ENCODE assay signal across 30 cellular contexts in genomic region chr3:163560459-163560858, GRCh38.
"Had no signal": no experiment of that assay in that cellular context is flagged by ENCODE, and none has a peak within 500 bp of the region (broad histone marks: within the 10 kb centered on the region; RNA-seq: fewer than 3 reads in every experiment).

No MANE protein-coding gene starts in this region.

- H3K27me3 Mint-ChIP-seq: activated CD4-positive, alpha-beta T cell treated with anti-CD3 and anti-CD28 coated beads, Interleukin-2, amount 10 ng/mL, durations not matched to agents 7 days and 5 days; activated CD8-positive, alpha-beta T cell treated with anti-CD3 and anti-CD28 coated beads for 36 hours; activated naive CD4-positive, alpha-beta T cell treated with anti-CD3 and anti-CD28 coated beads, Interleukin-2, amount 50 U/mL, for 24 hours; activated naive CD8-positive, alpha-beta T cell treated with anti-CD3 and anti-CD28 coated beads for 36 hours; activated naive CD8-positive, alpha-beta T cell treated with anti-CD3 and anti-CD28 coated beads, Interleukin-2, amount 50 U/mL, for 24 hours; activated T-helper 17 cell treated with anti-CD3 and anti-CD28 coated beads, Interleukin-2, amount 50 U/mL, for 72 hours; brain had no signal

- DNase-seq: activated CD4-positive, alpha-beta T cell treated with anti-CD3 and anti-CD28 coated beads for 1 hour; activated CD4-positive, alpha-beta T cell treated with anti-CD3 and anti-CD28 coated beads for 4 hours; activated CD4-positive, alpha-beta T cell treated with anti-CD3 and anti-CD28 coated beads, Interleukin-2, amount 10 ng/mL, durations not matched to agents 7 days and 5 days; activated CD4-positive, alpha-beta T cell treated with anti-CD3 and anti-CD28 coated beads, Interleukin-2, amount 50 U/mL, for 4 hours; activated CD8-positive, alpha-beta memory T cell treated with anti-CD3 and anti-CD28 coated beads for 24 hours; activated CD8-positive, alpha-beta T cell treated with anti-CD3 and anti-CD28 coated beads for 36 hours; activated effector memory CD4-positive, alpha-beta T cell treated with Interleukin-2 at 50 U/mL for 16 hours; activated gamma-delta T cell treated with Interleukin-2 at 50 U/mL for 16 hours; activated naive CD4-positive, alpha-beta T cell treated with Interleukin-2 at 50 U/mL for 16 hours; activated naive CD8-positive, alpha-beta T cell treated with anti-CD3 and anti-CD28 coated beads for 36 hours; activated naive CD8-positive, alpha-beta T cell treated with anti-CD3 and anti-CD28 coated beads, Interleukin-2, amount 50 U/mL, for 24 hours; activated T-cell treated with anti-CD3 and anti-CD28 coated beads, Interleukin-2, amount 50 U/mL, for 4 hours; adrenal gland; amygdala; aorta; central memory CD4-positive, alpha-beta T cell; cerebellar nuclear complex; colonic mucosa; effector CD8-positive, alpha-beta T cell; esophagus squamous epithelium; foreskin melanocyte; heart right ventricle; T-helper 2 cell had no signal

- H3K27ac ChIP-seq: adrenal gland, breast epithelium, cardiac muscle cell, colonic mucosa, epithelial cell of prostate, esophagus squamous epithelium, gastroesophageal sphincter, heart right ventricle had no signal

- H3K4me3 Mint-ChIP-seq: activated CD4-positive, alpha-beta T cell treated with anti-CD3 and anti-CD28 coated beads, Interleukin-2, amount 10 ng/mL, durations not matched to agents 7 days and 5 days; activated CD8-positive, alpha-beta T cell treated with anti-CD3 and anti-CD28 coated beads for 36 hours; activated naive CD4-positive, alpha-beta T cell treated with anti-CD3 and anti-CD28 coated beads, Interleukin-2, amount 50 U/mL, for 24 hours; activated naive CD8-positive, alpha-beta T cell treated with anti-CD3 and anti-CD28 coated beads for 36 hours; activated naive CD8-positive, alpha-beta T cell treated with anti-CD3 and anti-CD28 coated beads, Interleukin-2, amount 50 U/mL, for 24 hours; activated T-cell treated with anti-CD3 and anti-CD28 coated beads, Interleukin-2, amount 50 U/mL, for 4 hours; activated T-helper 17 cell treated with anti-CD3 and anti-CD28 coated beads, Interleukin-2, amount 50 U/mL, for 72 hours; brain had no signal

- H3K9me3 Mint-ChIP-seq: activated CD4-positive, alpha-beta T cell treated with anti-CD3 and anti-CD28 coated beads, Interleukin-2, amount 10 ng/mL, durations not matched to agents 7 days and 5 days; activated CD8-positive, alpha-beta T cell treated with anti-CD3 and anti-CD28 coated beads for 36 hours; activated naive CD4-positive, alpha-beta T cell treated with anti-CD3 and anti-CD28 coated beads, Interleukin-2, amount 50 U/mL, for 24 hours; activated naive CD8-positive, alpha-beta T cell treated with anti-CD3 and anti-CD28 coated beads, Interleukin-2, amount 50 U/mL, for 24 hours had no signal

- H3K4me3 ChIP-seq: adrenal gland, breast epithelium, cardiac muscle cell, colonic mucosa, esophagus squamous epithelium, gastroesophageal sphincter, heart right ventricle had no signal

- H3K27me3 ChIP-seq: adrenal gland, breast epithelium, cardiac muscle cell, colonic mucosa, esophagus squamous epithelium, gastroesophageal sphincter, heart right ventricle had no signal

- H3K36me3 Mint-ChIP-seq: activated naive CD4-positive, alpha-beta T cell treated with anti-CD3 and anti-CD28 coated beads, Interleukin-2, amount 50 U/mL, for 24 hours; activated naive CD8-positive, alpha-beta T cell treated with anti-CD3 and anti-CD28 coated beads for 36 hours; brain had no signal

- ATAC-seq: activated CD8-positive, alpha-beta T cell treated with anti-CD3 and anti-CD28 coated beads for 36 hours; activated naive CD8-positive, alpha-beta T cell treated with anti-CD3 and anti-CD28 coated beads, Interleukin-2, amount 50 U/mL, for 24 hours; activated T-cell treated with anti-CD3 and anti-CD28 coated beads, Interleukin-2, amount 50 U/mL, for 4 hours; activated T-helper 17 cell treated with anti-CD3 and anti-CD28 coated beads, Interleukin-2, amount 50 U/mL, for 72 hours; gastroesophageal sphincter; heart right ventricle had no signal

- H3K4me1 ChIP-seq: adrenal gland, breast epithelium, colonic mucosa, esophagus squamous epithelium, gastroesophageal sphincter, heart right ventricle had no signal

- H3K27ac Mint-ChIP-seq: activated CD4-positive, alpha-beta T cell treated with anti-CD3 and anti-CD28 coated beads, Interleukin-2, amount 10 ng/mL, durations not matched to agents 7 days and 5 days; activated CD8-positive, alpha-beta T cell treated with anti-CD3 and anti-CD28 coated beads for 36 hours; activated naive CD8-positive, alpha-beta T cell treated with anti-CD3 and anti-CD28 coated beads for 36 hours; activated naive CD8-positive, alpha-beta T cell treated with anti-CD3 and anti-CD28 coated beads, Interleukin-2, amount 50 U/mL, for 24 hours; activated T-helper 17 cell treated with anti-CD3 and anti-CD28 coated beads, Interleukin-2, amount 50 U/mL, for 72 hours; brain had no signal

- H3K36me3 ChIP-seq: adrenal gland, breast epithelium, cardiac muscle cell, colonic mucosa, esophagus squamous epithelium, gastroesophageal sphincter, heart right ventricle had no signal

- H3K9me3 ChIP-seq: adrenal gland, breast epithelium, colonic mucosa, esophagus squamous epithelium, gastroesophageal sphincter had no signal

- H3K4me1 Mint-ChIP-seq: activated CD4-positive, alpha-beta T cell treated with anti-CD3 and anti-CD28 coated beads, Interleukin-2, amount 10 ng/mL, durations not matched to agents 7 days and 5 days; activated naive CD4-positive, alpha-beta T cell treated with anti-CD3 and anti-CD28 coated beads, Interleukin-2, amount 50 U/mL, for 24 hours; activated naive CD8-positive, alpha-beta T cell treated with anti-CD3 and anti-CD28 coated beads for 36 hours; activated naive CD8-positive, alpha-beta T cell treated with anti-CD3 and anti-CD28 coated beads, Interleukin-2, amount 50 U/mL, for 24 hours; activated T-helper 17 cell treated with anti-CD3 and anti-CD28 coated beads, Interleukin-2, amount 50 U/mL, for 72 hours; brain had no signal
